In the genomic region with DNA sequence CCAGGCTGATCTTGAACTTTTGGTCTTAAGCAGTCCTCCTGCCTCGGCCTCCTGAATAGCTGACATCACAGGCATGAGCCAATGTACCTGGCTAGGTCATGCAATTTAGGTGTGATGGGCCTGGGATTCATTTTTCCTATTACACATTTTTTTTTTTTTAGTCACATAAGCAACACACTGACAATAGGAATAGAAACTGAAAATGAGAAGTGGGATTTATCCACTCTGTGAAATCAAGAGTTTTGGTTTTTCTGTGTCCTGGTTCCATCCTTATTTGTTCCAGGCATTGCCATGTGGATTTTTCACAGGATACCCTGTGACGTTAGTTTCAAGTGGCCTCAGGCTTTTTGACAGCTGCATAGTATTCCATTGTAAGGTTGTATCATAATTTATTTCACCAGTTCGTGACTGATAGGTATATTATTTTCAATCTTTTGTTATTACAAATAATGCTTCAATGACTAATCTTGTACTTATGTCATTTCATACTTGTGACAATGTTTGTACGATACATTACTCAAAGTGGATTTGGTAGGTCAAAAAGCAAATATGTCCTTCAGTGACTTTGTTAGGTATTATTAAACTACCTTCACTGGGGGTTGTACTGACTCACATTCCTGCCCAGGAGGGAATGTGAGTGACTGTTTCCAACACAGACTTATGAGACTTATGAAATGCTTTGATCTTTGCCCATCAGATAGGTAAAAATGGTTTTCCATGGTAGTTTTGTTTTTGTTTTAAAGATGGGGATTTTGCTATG, we compare ENCODE assay signal across 10 cellular contexts. TPM values are rescaled to one million over a fixed set of nuclear protein-coding genes. Genes with fewer than 3 reads are reported as not detected.
A peak's percentile ranks its signal among the peaks of the same experiment; 100 is the strongest.
DNase-seq lines count a peak whose midpoint lies in the region; ATAC-seq and TF ChIP-seq lines count a peak whose summit lies in the region.
"Had no signal": no experiment of that assay in that cellular context is flagged by ENCODE, and none has a peak within 500 bp of the region (broad histone marks: within the 10 kb centered on the region; RNA-seq: fewer than 3 reads in every experiment).

No MANE protein-coding gene starts in this region.

- no peak; the same call in 1 of the 2 replicates for ATAC-seq in Panc1
- peak; percentile 45 for ATAC-seq in esophagus mucosa
- no peak for ATAC-seq in GM18519 (IDR thresholded peaks at IDR 0.05; ENCODE audit: low FRiP score, unreplicated experiment)
- ATAC-seq in HG03139 (IDR thresholded peaks at IDR 0.05; ENCODE audit: unreplicated experiment), result no peak

- peak; percentile 33 for DNase-seq in stimulated activated CD4-positive, alpha-beta T cell treated with anti-CD3 and anti-CD28 coated beads, Interleukin-15, amount 100 ng/mL, for 24 hours
- DNase-seq in stimulated activated CD4-positive, alpha-beta T cell treated with anti-CD3 and anti-CD28 coated beads, Interleukin-12 subunit alpha, Interleukin-12 subunit beta, amount 100 ng/mL, for 4 hours, result no peak
- DNase-seq in Panc1 (ENCODE audit: low read depth, low spot score) (peak; percentile 41), NCI-H2171 treated with DMSO at 0.1 percent for 48 hours (lab: John Stamatoyannopoulos, UW) (no peak), OCI-M1 (lab: John Stamatoyannopoulos, UW) (no peak)
- DNase-seq: NCI-H1105, occipital lobe had no signal

- no peaks in the 10 kb centered on the region for H3K9me3 ChIP-seq in Panc1 (ENCODE audit: control insufficient read depth, insufficient read depth, low read depth, low read length)

- TF ChIP-seq CTCF in Panc1 (IDR thresholded peaks at IDR 0.05), result no peak

- H3K27me3 ChIP-seq in Panc1 (ENCODE audit: control insufficient read depth, insufficient read depth, low read length), result no peaks in the 10 kb centered on the region

- H3K27ac ChIP-seq in Panc1 (ENCODE audit: low read length), result no peak overlapping the region

- CTCF ChIA-PET in Panc1 (lab: Charles Lee), result interaction anchor here (0.6 kb wide), 1 partner anchor 10 kb away, joined by 20 read pairs; no protein-coding TSS in a partner anchor

- intact Hi-C loops in Panc1 (cut with micrococcal nuclease; ENCODE audit: unreplicated experiment), result no loop called here

- no peak overlapping the region for H3K4me3 ChIP-seq in Panc1 (ENCODE audit: low read depth in 2 of 2, low read length in 2 of 2)

- H3K36me3 ChIP-seq in Panc1 (ENCODE audit: control insufficient read depth, insufficient read depth, low read length), result no peaks in the 10 kb centered on the region

- POLR2A ChIA-PET in Panc1 (lab: Charles Lee), result no interaction called here

- H3K4me1 ChIP-seq in Panc1 (ENCODE audit: control insufficient read depth, insufficient read depth, low read length), result no peaks in the 10 kb centered on the region; the same call in 1 of the 2 replicates

- in situ Hi-C loops in Panc1 (cut with HindIII; ENCODE audit: low pct_unique_long_range_greater_than_20kb, low sequenced_read_pairs), result no loop called here

- BruUV-seq in Panc1 (replicated peaks; lab: Mats Ljungman, UMichigan), result no TSS peak

RNA-seq across cellular contexts. Expression of a gene that starts 10.6 kb away (rescaled TPM):
- 6.3 TPM for total RNA-seq in Panc1 (2021; ENCODE audit: unreplicated experiment)
- 8.9 TPM for polyA plus RNA-seq in Panc1 (2012; ENCODE audit: insufficient read length)
- 26.8 TPM for total RNA-seq in esophagus mucosa

Comparison
In these comparisons a context has a peak if more than half of its experiments do, and no peak if none do; other contexts are left out.
1. DNase-seq: peak in stimulated activated CD4-positive, alpha-beta T cell treated with anti-CD3 and anti-CD28 coated beads, Interleukin-15, amount 100 ng/mL, for 24 hours (single experiment) and Panc1 (single experiment); none in stimulated activated CD4-positive, alpha-beta T cell treated with anti-CD3 and anti-CD28 coated beads, Interleukin-12 subunit alpha, Interleukin-12 subunit beta, amount 100 ng/mL, for 4 hours (single experiment), NCI-H2171 treated with DMSO at 0.1 percent for 48 hours (single experiment) and OCI-M1 (single experiment).